In the genomic region with DNA sequence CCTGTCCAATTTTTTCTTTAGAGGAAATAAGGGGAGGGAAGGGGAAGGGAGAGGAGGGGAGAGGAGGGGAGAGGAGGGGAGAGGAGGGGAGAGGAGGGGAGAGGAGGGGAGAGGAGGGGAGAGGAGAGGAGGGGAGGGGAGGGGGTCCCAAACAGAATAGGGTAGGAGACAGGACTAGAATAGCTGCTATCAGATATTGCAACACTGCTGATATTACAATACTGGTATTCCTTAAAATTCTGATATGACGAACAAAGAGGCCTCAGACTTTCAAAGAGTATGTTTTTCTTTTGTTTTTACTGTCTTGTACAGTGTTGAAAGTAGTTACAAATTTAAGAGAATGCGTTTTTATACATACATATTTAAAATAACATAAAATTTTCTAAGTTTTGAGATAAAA, we compare ENCODE assay signal across 19 cellular contexts.
DNase-seq lines count a peak whose midpoint lies in the region; ATAC-seq, FAIRE-seq and TF ChIP-seq lines count a peak whose summit lies in the region.
"Had no signal": no experiment of that assay in that cellular context is flagged by ENCODE, and none has a peak within 500 bp of the region (broad histone marks: within the 10 kb centered on the region; RNA-seq: fewer than 3 reads in every experiment).

No MANE protein-coding gene starts in this region.

- H3K36me3 Mint-ChIP-seq in activated naive CD8-positive, alpha-beta T cell treated with anti-CD3 and anti-CD28 coated beads for 36 hours: peaks cover 23% of the 10 kb centered on the region

- H3K9me3 Mint-ChIP-seq in activated naive CD8-positive, alpha-beta T cell treated with anti-CD3 and anti-CD28 coated beads for 36 hours: peaks cover 13% of the 10 kb centered on the region

- no peak for TF ChIP-seq CTCF in HepG2 (CRISPR knock-in tag; IDR thresholded peaks at IDR 0.05)
- TF ChIP-seq CTCF in right lobe of liver (IDR thresholded peaks at IDR 0.05): no peak
- no peak for TF ChIP-seq CTCF in K562 (IDR thresholded peaks at IDR 0.05 in 2 of 3, conservative IDR thresholded peaks at IDR 0.05 in 1 of 3; ENCODE audit: insufficient read depth in 2 of 3, low read depth in 1 of 3, low read length in 3 of 3)
- TF ChIP-seq CTCF in psoas muscle (IDR thresholded peaks at IDR 0.05): no peak

- BruUV-seq in HepG2 (replicated peaks; lab: Mats Ljungman, UMichigan): no TSS peak
- BruUV-seq in K562 (replicated peaks; lab: Mats Ljungman, UMichigan): no TSS peak

- POLR2A ChIA-PET in HepG2 (lab: Yijun Ruan, JAX) (no interaction called here), K562 (lab: Yijun Ruan, JAX) (interaction anchor here (0.7 to 1.3 kb wide), 2 partner anchors 10 to 151 kb away, joined by 3 to 4 read pairs; no protein-coding TSS in a partner anchor)

- TF ChIP-seq POLR2A in HepG2 (IDR thresholded peaks at IDR 0.05; ENCODE audit: insufficient read depth in 1 of 2, low read depth in 2 of 2, low read length in 2 of 2) (no peak), right lobe of liver (IDR thresholded peaks at IDR 0.05) (no peak), K562 (conservative IDR thresholded peaks at IDR 0.05) (no peak)

- H3K9me3 ChIP-seq in HepG2 (ENCODE audit: low read length) (peaks cover 9% of the 10 kb centered on the region), right lobe of liver (no peaks in the 10 kb centered on the region), K562 (replicated peaks; ENCODE audit: control insufficient read depth, insufficient read depth, low read depth, low read length) (peaks cover 10% of the 10 kb centered on the region), psoas muscle (no peaks in the 10 kb centered on the region)

- intact Hi-C loops in HepG2 (cut with micrococcal nuclease; ENCODE audit: unreplicated experiment): no loop called here
- intact Hi-C loops in right lobe of liver (cut with DNase I): no loop called here
- intact Hi-C loops in K562 (cut with micrococcal nuclease): loop anchor here (5.0 kb wide), 2 partner anchors 211 to 276 kb away; a partner anchor contains a TSS
- intact Hi-C loops in psoas muscle (cut with DNase I): no loop called here

- H3K27ac ChIP-seq in HepG2 (ENCODE audit: extremely low read length, insufficient read depth, low read length) (no peak overlapping the region), right lobe of liver (no peak overlapping the region), K562 (ENCODE audit: extremely low read depth, low read depth, low read length) (peak overlapping the region; percentile 31; the same call in 1 of the 3 replicates), psoas muscle (peak overlapping the region; percentile 17)
- H3K27ac ChIP-seq: GM23248 had no signal

- WGBS in HepG2 (ENCODE audit: low lambda C conversion rate): over 99% methylated on average over 2 of the region's 2 CpGs
- WGBS in right lobe of liver (ENCODE audit: insufficient coverage, low coverage, low lambda C conversion rate, missing lambda C conversion rate): 88% methylated on average over 2 of the region's 2 CpGs
- WGBS in K562 (ENCODE audit: insufficient coverage, low coverage, missing lambda C conversion rate): 56% methylated on average over 2 of the region's 2 CpGs
- WGBS in psoas muscle, 3 donors: 94 to 95% (median 95%) methylated on average over 2 of the region's 2 CpGs

- in situ Hi-C loops in HepG2 (cut with HindIII; ENCODE audit: extremely low pct_ligation_motif_present, low pct_unique_long_range_greater_than_20kb): no loop called here
- in situ Hi-C loops in K562 (cut with MboI): no loop called here

- ATAC-seq in HepG2: no peak
- ATAC-seq in right lobe of liver: no peak
- no peak; the same call in 2 of the 3 replicates for ATAC-seq in K562
- no peak for ATAC-seq in psoas muscle
- ATAC-seq: CD8-positive, alpha-beta T cell had no signal

- H3K4me3 ChIP-seq in HepG2 (replicated peaks in 1 of 3; ENCODE audit: insufficient read depth in 1 of 3, low read depth in 2 of 3, low read length in 3 of 3) (no peak overlapping the region), right lobe of liver (no peak overlapping the region), K562 (no peak overlapping the region), psoas muscle (no peak overlapping the region)
- H3K4me3 ChIP-seq: GM23248 had no signal

- FAIRE-seq in HepG2 (lab: Jason Lieb, UNC) (no peak), K562 (lab: Jason Lieb, UNC) (no peak)
- FAIRE-seq: G401.6, GM12892, GM19239, H1 had no signal

- H4K20me1 ChIP-seq in HepG2 (ENCODE audit: insufficient read depth, low read length): 0 out of 2 replicates have a peak, but pooled peaks cover 2% of the 10 kb centered on the region
- H4K20me1 ChIP-seq in K562 (replicated peaks; ENCODE audit: control insufficient read depth, insufficient read depth, low read length): no peaks in the 10 kb centered on the region

- no peak overlapping the region for H2AFZ ChIP-seq in HepG2 (ENCODE audit: low read length)
- H2AFZ ChIP-seq in K562 (ENCODE audit: low read depth, low read length): no peak overlapping the region
- H2AFZ ChIP-seq: GM23248 had no signal

- H3K4me3 Mint-ChIP-seq in activated naive CD8-positive, alpha-beta T cell treated with anti-CD3 and anti-CD28 coated beads for 36 hours: no peak overlapping the region
- H3K4me3 Mint-ChIP-seq: CD8-positive, alpha-beta T cell had no signal

- H3K9me1 ChIP-seq in K562 (ENCODE audit: control insufficient read depth, insufficient read depth, low read length): no peaks in the 10 kb centered on the region

- H3K27me3 ChIP-seq in HepG2 (ENCODE audit: control insufficient read depth in 1 of 2, insufficient read depth in 2 of 2, low read length in 2 of 2): no peaks in the 10 kb centered on the region
- H3K27me3 ChIP-seq in right lobe of liver: no peaks in the 10 kb centered on the region
- H3K27me3 ChIP-seq in K562 (ENCODE audit: control insufficient read depth in 2 of 2, insufficient read depth in 2 of 2, low read length in 2 of 2): no peaks in the 10 kb centered on the region
- no peaks in the 10 kb centered on the region for H3K27me3 ChIP-seq in psoas muscle (ENCODE audit: insufficient read depth in 3 of 3, low read length in 2 of 3)

- H3K4me1 ChIP-seq in HepG2 (ENCODE audit: insufficient read depth, low read length) (no peaks in the 10 kb centered on the region), right lobe of liver (no peaks in the 10 kb centered on the region), K562 (replicated peaks in 1 of 2; ENCODE audit: control insufficient read depth in 2 of 2, insufficient read depth in 2 of 2, low read length in 2 of 2) (peaks cover 0 to 7% of the 10 kb centered on the region in 2 experiments; a peak in 2 of 5 replicates), psoas muscle (no peaks in the 10 kb centered on the region)
- H3K4me1 ChIP-seq: Caco-2 had no signal

- no peak overlapping the region for H3K4me2 ChIP-seq in HepG2 (ENCODE audit: low read depth, low read length)
- H3K4me2 ChIP-seq in K562 (ENCODE audit: insufficient read depth, low read length): no peak overlapping the region

- H3K36me3 ChIP-seq in HepG2 (replicated peaks in 1 of 2; ENCODE audit: control insufficient read depth in 1 of 2, insufficient read depth in 2 of 2, low read length in 2 of 2) (peaks cover 0 to 6% of the 10 kb centered on the region in 2 experiments; a peak in 2 of 5 replicates), right lobe of liver (no peaks in the 10 kb centered on the region), K562 (ENCODE audit: control insufficient read depth, insufficient read depth, low read length) (peaks cover 29% of the 10 kb centered on the region), psoas muscle (ENCODE audit: insufficient read depth in 1 of 2, low read depth in 1 of 2) (peaks cover 0 to 18% of the 10 kb centered on the region in 2 donors)

- no peak for TF ChIP-seq EP300 in HepG2 (IDR thresholded peaks at IDR 0.05; ENCODE audit: low read depth in 2 of 2, low read length in 2 of 2)
- TF ChIP-seq EP300 in HepG2 (CRISPR knock-in tag; IDR thresholded peaks at IDR 0.05; ENCODE audit: borderline replicate concordance): no peak
- no peak for TF ChIP-seq EP300 in K562 (IDR thresholded peaks at IDR 0.05; ENCODE audit: low read length)

- TF ChIP-seq RAD21 in HepG2 (CRISPR knock-in tag; IDR thresholded peaks at IDR 0.05): no peak
- TF ChIP-seq RAD21 in K562 (CRISPR knock-in tag; conservative IDR thresholded peaks at IDR 0.05 in 1 of 2, IDR thresholded peaks at IDR 0.05 in 1 of 2): no peak

- H3K79me2 ChIP-seq in HepG2 (ENCODE audit: insufficient read depth, low read length) (no peaks in the 10 kb centered on the region), K562 (ENCODE audit: control insufficient read depth, insufficient read depth, low read length) (peaks cover 11% of the 10 kb centered on the region; the same call in 1 of the 3 replicates)

- H3K4me1 Mint-ChIP-seq in activated naive CD8-positive, alpha-beta T cell treated with anti-CD3 and anti-CD28 coated beads for 36 hours: peaks cover 25% of the 10 kb centered on the region

- H3K27me3 Mint-ChIP-seq in activated naive CD8-positive, alpha-beta T cell treated with anti-CD3 and anti-CD28 coated beads for 36 hours: no peaks in the 10 kb centered on the region

- DNase-seq in HepG2 (ENCODE audit: low spot score) (no peak), right lobe of liver (no peak), K562 (ENCODE audit: extremely low read depth in 1 of 4, low spot score in 3 of 4) (no peak), psoas muscle (no peak), NCI-H526 (lab: John Stamatoyannopoulos, UW) (no peak)
- no peak for DNase-seq in activated naive CD8-positive, alpha-beta T cell treated with anti-CD3 and anti-CD28 coated beads for 36 hours
- DNase-seq: 8988T; C1 segment of cervical spinal cord; Caco-2; CD8-positive, alpha-beta T cell; DMS153; DND-41; GM23248; H7; HCEC 1CT had no signal

- CTCF ChIA-PET in HepG2 (lab: Yijun Ruan, JAX; ENCODE audit: low intra/inter-chr PET ratio, low total read pairs) (no interaction called here), K562 (lab: Yijun Ruan, JAX; ENCODE audit: low intra/inter-chr PET ratio) (no interaction called here)

- H3K27ac Mint-ChIP-seq in activated naive CD8-positive, alpha-beta T cell treated with anti-CD3 and anti-CD28 coated beads for 36 hours: no peak overlapping the region
- H3K27ac Mint-ChIP-seq: CD8-positive, alpha-beta T cell had no signal

- no peak overlapping the region for H3K9ac ChIP-seq in HepG2 (ENCODE audit: insufficient read depth, low read depth, low read length)
- H3K9ac ChIP-seq in K562 (ENCODE audit: insufficient read depth in 1 of 2, low read depth in 2 of 2, low read length in 2 of 2): no peak overlapping the region
- H3K9ac ChIP-seq: GM23248 had no signal

TF ChIP-seq in HepG2, 621 proteins besides CTCF, POLR2A, EP300 and RAD21 (continues in another document):
- no peak for TF ChIP-seq ONECUT2 (CRISPR knock-in tag; IDR thresholded peaks at IDR 0.05)
- TF ChIP-seq HNRNPK (IDR thresholded peaks at IDR 0.05; ENCODE audit: low read depth, low read length, poor library complexity, severe bottlenecking): peak; percentile 87
- TF ChIP-seq NR3C1 (CRISPR knock-in tag; IDR thresholded peaks at IDR 0.05): no peak

TF ChIP-seq in K562, 482 proteins besides CTCF, POLR2A, EP300 and RAD21 (continues in another document):
- TF ChIP-seq YY1 (IDR thresholded peaks at IDR 0.05; ENCODE audit: borderline replicate concordance in 1 of 3, control insufficient read depth in 1 of 3, extremely low read depth in 1 of 3, insufficient read depth in 3 of 3, insufficient read length in 1 of 3, insufficient replicate concordance in 2 of 3, low read depth in 1 of 3, low read length in 2 of 3) (no peak), ARID2 (IDR thresholded peaks at IDR 0.05) (no peak), PCBP2 (IDR thresholded peaks at IDR 0.05; ENCODE audit: low read depth, low read length, poor library complexity, severe bottlenecking) (peak; percentile 87)

Comparison
In these comparisons a context has a peak if more than half of its experiments do, and no peak if none do; other contexts are left out.
1. H3K27ac ChIP-seq: peak in K562 (single experiment) and psoas muscle (single experiment); none in HepG2 (single experiment) and right lobe of liver (0 of 3).